2 cellular contexts compared by ENCODE assay signal in genomic region chr5:39073759-39074008, GRCh38.
TF ChIP-seq lines count a peak whose summit lies in the region.

No MANE protein-coding gene starts in this region.

TF ChIP-seq in HCT116, 20 proteins besides CTCF, POLR2A, EP300 and RAD21:
- TF ChIP-seq JUND (IDR thresholded peaks at IDR 0.05) (no peak), TCF7L2 (IDR thresholded peaks at IDR 0.05; ENCODE audit: borderline replicate concordance, extremely low read depth, insufficient read depth, insufficient read length) (no peak), CBX3 (IDR thresholded peaks at IDR 0.05; ENCODE audit: low read depth) (no peak), ATF3 (IDR thresholded peaks at IDR 0.05) (no peak), ELF1 (IDR thresholded peaks at IDR 0.05; ENCODE audit: borderline replicate concordance, low read depth) (no peak)

TF ChIP-seq in H1, 55 proteins besides CTCF, POLR2A, EP300 and RAD21:
- TF ChIP-seq POLR2AphosphoS5 (IDR thresholded peaks at IDR 0.05; ENCODE audit: low read depth, low read length) = 0 out of 2 replicates have a peak, but pooled peaks have one; percentile 30
- TF ChIP-seq YY1 (IDR thresholded peaks at IDR 0.05; ENCODE audit: low read depth, low read length) = no peak
- peak; percentile 76; the same call in 1 of the 2 replicates for TF ChIP-seq RBBP5 (IDR thresholded peaks at IDR 0.05; ENCODE audit: borderline replicate concordance, low read depth, low read length)
- TF ChIP-seq EGR1 (IDR thresholded peaks at IDR 0.05; ENCODE audit: borderline replicate concordance, low read depth, low read length) = no peak
- no peak; the same call in 1 of the 2 replicates for TF ChIP-seq TBP (IDR thresholded peaks at IDR 0.05; ENCODE audit: low read depth, low read length)
- TF ChIP-seq SIN3A (conservative IDR thresholded peaks at IDR 0.05 in 1 of 2, IDR thresholded peaks at IDR 0.05 in 1 of 2; ENCODE audit: low read depth in 1 of 2, low read length in 2 of 2) = peak in 1 of 2 experiments; percentile 39; a peak in 2 of 4 replicates
- TF ChIP-seq ZNF274 (IDR thresholded peaks at IDR 0.05; ENCODE audit: borderline replicate concordance, extremely low read depth, low read length) = no peak
- no peak for TF ChIP-seq PHF8 (conservative IDR thresholded peaks at IDR 0.05; ENCODE audit: low read depth, low read length)
- no peak for TF ChIP-seq SIRT6 (IDR thresholded peaks at IDR 0.05; ENCODE audit: low read length)
- TF ChIP-seq GABPA (IDR thresholded peaks at IDR 0.05; ENCODE audit: borderline replicate concordance, insufficient read depth, low read length) = no peak
- no peak for TF ChIP-seq CHD1 (IDR thresholded peaks at IDR 0.05; ENCODE audit: low read depth, low read length)
- TF ChIP-seq RFX5 (IDR thresholded peaks at IDR 0.05; ENCODE audit: borderline replicate concordance, low read depth, low read length) = no peak
- no peak for TF ChIP-seq SIX5 (IDR thresholded peaks at IDR 0.05; ENCODE audit: low read depth, low read length)
- no peak for TF ChIP-seq ASH2L (IDR thresholded peaks at IDR 0.05; ENCODE audit: low read length)
- no peak for TF ChIP-seq NANOG (IDR thresholded peaks at IDR 0.05; ENCODE audit: insufficient read depth, low read depth, low read length, poor library complexity, severe bottlenecking)
- no peak for TF ChIP-seq TEAD4 (IDR thresholded peaks at IDR 0.05; ENCODE audit: low read depth, low read length)
- no peak for TF ChIP-seq SP2 (IDR thresholded peaks at IDR 0.05; ENCODE audit: low read length)
- TF ChIP-seq HDAC6 (IDR thresholded peaks at IDR 0.05; ENCODE audit: low read depth, low read length) = no peak
- no peak for TF ChIP-seq MAX (IDR thresholded peaks at IDR 0.05)
